ENCODE assay signal across 8 cellular contexts in genomic region chr6:141326426-141326825, GRCh38.
DNase-seq lines count a peak whose midpoint lies in the region; ATAC-seq and TF ChIP-seq lines count a peak whose summit lies in the region.

No MANE protein-coding gene starts in this region.

- DNase-seq in ELR (ENCODE audit: low read depth) (peak; percentile 100), fibroblast of villous mesenchyme (ENCODE audit: low read depth) (peak; percentile 96), posterior vena cava (ENCODE audit: low spot score) (no peak), HEK293T (ENCODE audit: extremely low spot score) (no peak), NCI-H524 (lab: John Stamatoyannopoulos, UW) (no peak)
- DNase-seq in activated CD4-positive, alpha-beta T cell treated with anti-CD3 and anti-CD28 coated beads, Interleukin-2, amount 50 U/mL, for 1 hour, result peak; percentile 12
- peak; percentile 33 to 45 for DNase-seq in stimulated activated CD4-positive, alpha-beta T cell treated with anti-CD3 and anti-CD28 coated beads, Interleukin-15, amount 100 ng/mL, for 48 hours (ENCODE audit: low read depth in 2 of 2)

- no peak for TF ChIP-seq CTCF in fibroblast of villous mesenchyme (IDR thresholded peaks at IDR 0.05; ENCODE audit: insufficient read depth, low read depth, low read length)

- H3K4me3 ChIP-seq in fibroblast of villous mesenchyme (ENCODE audit: low read depth, low read length), result peak overlapping the region; percentile 39

- POLR2A ChIA-PET in HEK293T (lab: Yijun Ruan, JAX), result no interaction called here

- CTCF ChIA-PET in HEK293T (lab: Yijun Ruan, JAX), result interaction anchor here (0.6 kb wide), 1 partner anchor 237 kb away, joined by 3 read pairs; no protein-coding TSS in a partner anchor

- intact Hi-C loops in posterior vena cava (cut with DNase I), result no loop called here

- peak; percentile 53 for ATAC-seq in HG03442 (IDR thresholded peaks at IDR 0.05; ENCODE audit: unreplicated experiment)

TF ChIP-seq in HEK293T, 16 proteins besides CTCF, POLR2A, EP300 and RAD21:
- TF ChIP-seq BHLHE40 (IDR thresholded peaks at IDR 0.05; ENCODE audit: borderline replicate concordance), result no peak
- TF ChIP-seq NFRKB (IDR thresholded peaks at IDR 0.05), result no peak
- TF ChIP-seq FOXM1 (IDR thresholded peaks at IDR 0.05; ENCODE audit: borderline replicate concordance), result no peak
- TF ChIP-seq HDGF (IDR thresholded peaks at IDR 0.05; ENCODE audit: borderline replicate concordance), result no peak
- no peak for TF ChIP-seq LEF1 (IDR thresholded peaks at IDR 0.05; ENCODE audit: borderline replicate concordance)
- no peak for TF ChIP-seq ARNT (IDR thresholded peaks at IDR 0.05)
- TF ChIP-seq FOXK2 (IDR thresholded peaks at IDR 0.05), result no peak
- TF ChIP-seq ELF4 (IDR thresholded peaks at IDR 0.05), result no peak
- TF ChIP-seq PKNOX1 (IDR thresholded peaks at IDR 0.05), result no peak
- TF ChIP-seq L3MBTL2 (conservative IDR thresholded peaks at IDR 0.05), result no peak
- TF ChIP-seq TARDBP (IDR thresholded peaks at IDR 0.05), result no peak
- no peak for TF ChIP-seq SP1 (IDR thresholded peaks at IDR 0.05)
- no peak for TF ChIP-seq SUZ12 (IDR thresholded peaks at IDR 0.05)
- no peak for TF ChIP-seq CTBP1 (IDR thresholded peaks at IDR 0.05; ENCODE audit: borderline replicate concordance)
- TF ChIP-seq ZNF384 (IDR thresholded peaks at IDR 0.05), result no peak

Comparison
In these comparisons a context has a peak if more than half of its experiments do, and no peak if none do; other contexts are left out.
1. DNase-seq: peak in ELR (single experiment), activated CD4-positive, alpha-beta T cell treated with anti-CD3 and anti-CD28 coated beads, Interleukin-2, amount 50 U/mL, for 1 hour (single experiment), fibroblast of villous mesenchyme (single experiment) and stimulated activated CD4-positive, alpha-beta T cell treated with anti-CD3 and anti-CD28 coated beads, Interleukin-15, amount 100 ng/mL, for 48 hours (2 of 2); none in posterior vena cava (single experiment), HEK293T (single experiment) and NCI-H524 (0 of 2).